In the genomic region with DNA sequence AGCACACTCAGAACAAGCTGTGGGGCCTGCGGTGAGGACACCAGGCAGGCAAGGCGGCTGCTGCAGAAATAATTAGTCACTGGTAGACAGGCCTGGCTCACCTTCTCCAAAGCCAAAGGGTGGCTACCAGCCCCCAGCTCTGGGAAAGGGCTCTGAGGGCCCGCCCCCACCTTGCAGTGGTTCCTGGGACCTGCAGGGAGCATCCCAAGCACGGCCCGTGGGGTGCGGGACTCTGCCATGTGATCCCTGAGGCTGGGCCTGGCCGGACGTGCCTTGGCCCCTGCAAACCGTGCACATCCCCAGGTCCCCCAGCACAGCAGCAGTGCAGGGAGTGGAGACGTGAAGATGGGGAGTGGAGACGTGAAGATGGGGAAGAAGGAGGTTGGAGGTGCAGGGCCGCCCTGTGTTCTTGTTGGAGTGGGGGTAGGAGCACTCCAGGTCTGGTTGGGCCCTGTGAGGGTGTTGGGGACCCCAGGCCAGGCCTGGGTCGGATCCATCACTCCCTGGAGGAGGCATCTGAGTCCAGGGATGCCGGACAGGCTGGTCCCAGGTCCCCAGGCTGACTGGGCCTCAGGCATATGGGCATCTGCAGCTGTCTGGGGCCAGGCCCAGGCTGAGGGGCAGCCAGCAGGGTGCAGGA, we compare ENCODE assay signal across 23 cellular contexts. TPM values are rescaled to one million over a fixed set of nuclear protein-coding genes. Genes with fewer than 3 reads are reported as not detected.
DNase-seq lines count a peak whose midpoint lies in the region; ATAC-seq, FAIRE-seq and TF ChIP-seq lines count a peak whose summit lies in the region.
"Had no signal": no experiment of that assay in that cellular context is flagged by ENCODE, and none has a peak within 500 bp of the region (broad histone marks: within the 10 kb centered on the region; RNA-seq: fewer than 3 reads in every experiment).

No MANE protein-coding gene starts in this region.

- H3K79me2 ChIP-seq in GM23338 (replicated peaks; ENCODE audit: insufficient read depth) (no peaks in the 10 kb centered on the region), K562 (ENCODE audit: control insufficient read depth, insufficient read depth, low read length) (no peaks in the 10 kb centered on the region), trophoblast cell (ENCODE audit: control insufficient read depth, insufficient read depth, low read length, poor library complexity) (no peaks in the 10 kb centered on the region)

- peaks cover 5% of the 10 kb centered on the region for H3K9me1 ChIP-seq in K562 (ENCODE audit: control insufficient read depth, insufficient read depth, low read length)

- H3K27ac Mint-ChIP-seq in GM23338 = no peak overlapping the region
- H3K27ac Mint-ChIP-seq: CD8-positive, alpha-beta T cell had no signal

- H3F3A ChIP-seq in GM23338 (replicated peaks; ENCODE audit: low read depth) = peaks cover 13% of the 10 kb centered on the region; the same call in 1 of the 2 replicates

- H3K4me1 Mint-ChIP-seq in GM23338 = peaks cover 2% of the 10 kb centered on the region

- no peak overlapping the region for H3K4ac ChIP-seq in trophoblast cell (ENCODE audit: low read depth, low read length)

- H3K18ac ChIP-seq in trophoblast cell (ENCODE audit: low read length) = no peak overlapping the region

- peaks cover 12% of the 10 kb centered on the region for H3K27me3 Mint-ChIP-seq in GM23338 (ENCODE audit: insufficient read depth, low read depth, poor library complexity)
- H3K27me3 Mint-ChIP-seq: CD4-positive, CD25-positive, alpha-beta regulatory T cell had no signal

- H3K27ac ChIP-seq in GM23338 (ENCODE audit: low read depth) (no peak overlapping the region), K562 (ENCODE audit: extremely low read depth, low read depth, low read length) (no peak overlapping the region), trophoblast cell (ENCODE audit: low read depth, low read length) (no peak overlapping the region)
- H3K27ac ChIP-seq: A549, C4-2B had no signal

- peaks cover 11% of the 10 kb centered on the region for H3K9me3 Mint-ChIP-seq in GM23338
- H3K9me3 Mint-ChIP-seq: CD4-positive, CD25-positive, alpha-beta regulatory T cell; CD8-positive, alpha-beta T cell had no signal

- 0 out of 2 replicates have a peak overlapping the region, but pooled peaks have one; percentile 18 for H2AFZ ChIP-seq in GM23338
- no peak overlapping the region for H2AFZ ChIP-seq in K562 (ENCODE audit: low read depth, low read length)
- no peak overlapping the region for H2AFZ ChIP-seq in trophoblast cell (ENCODE audit: insufficient read depth, low read length, poor library complexity)

- no peak overlapping the region for H3K4me3 ChIP-seq in GM23338
- no peak overlapping the region for H3K4me3 ChIP-seq in K562
- H3K4me3 ChIP-seq in trophoblast cell (ENCODE audit: low read depth, low read length) = peak overlapping the region; percentile 10
- H3K4me3 ChIP-seq: A549 had no signal

- no peak for TF ChIP-seq RAD21 in K562 (CRISPR knock-in tag; conservative IDR thresholded peaks at IDR 0.05 in 1 of 2, IDR thresholded peaks at IDR 0.05 in 1 of 2)

- H3K4me3 Mint-ChIP-seq in GM23338 = no peak overlapping the region
- H3K4me3 Mint-ChIP-seq: CD4-positive, CD25-positive, alpha-beta regulatory T cell; CD8-positive, alpha-beta T cell had no signal

- H4K91ac ChIP-seq in trophoblast cell (ENCODE audit: low read depth, low read length) = no peak overlapping the region

- H2AK5ac ChIP-seq in trophoblast cell (ENCODE audit: low read length) = no peak overlapping the region

- no peak for TF ChIP-seq CTCF in GM23338 (conservative IDR thresholded peaks at IDR 0.05; ENCODE audit: low read depth in 2 of 2)
- no peak for TF ChIP-seq CTCF in K562 (IDR thresholded peaks at IDR 0.05 in 2 of 3, conservative IDR thresholded peaks at IDR 0.05 in 1 of 3; ENCODE audit: insufficient read depth in 2 of 3, low read depth in 1 of 3, low read length in 3 of 3)

- no peaks in the 10 kb centered on the region for H3K79me1 ChIP-seq in trophoblast cell (ENCODE audit: low read length)

- H2BK5ac ChIP-seq in trophoblast cell (ENCODE audit: low read depth, low read length, poor library complexity) = no peak overlapping the region

- H3K36me3 Mint-ChIP-seq in GM23338 (ENCODE audit: low read depth) = no peaks in the 10 kb centered on the region; the same call in 2 of the 3 replicates
- H3K36me3 Mint-ChIP-seq: CD4-positive, CD25-positive, alpha-beta regulatory T cell; CD8-positive, alpha-beta T cell had no signal

- WGBS in K562 (ENCODE audit: insufficient coverage, low coverage, missing lambda C conversion rate) = 5% methylated on average over 14 of the region's 14 CpGs
- no CpG with 5 or more reads among the region's 14 CpGs for WGBS in trophoblast cell (ENCODE audit: extremely low coverage, insufficient coverage, insufficient read length)

- H3K36me3 ChIP-seq in GM23338 (ENCODE audit: insufficient read depth) = no peaks in the 10 kb centered on the region
- H3K36me3 ChIP-seq in K562 (ENCODE audit: control insufficient read depth, insufficient read depth, low read length) = no peaks in the 10 kb centered on the region
- no peaks in the 10 kb centered on the region for H3K36me3 ChIP-seq in trophoblast cell (ENCODE audit: control insufficient read depth in 1 of 2, insufficient read depth in 2 of 2, low read length in 2 of 2)

- no peak for TF ChIP-seq EP300 in K562 (IDR thresholded peaks at IDR 0.05; ENCODE audit: low read length)

- H3K4me1 ChIP-seq in GM23338 (ENCODE audit: insufficient read depth) (no peaks in the 10 kb centered on the region), K562 (replicated peaks in 1 of 2; ENCODE audit: control insufficient read depth in 2 of 2, insufficient read depth in 2 of 2, low read length in 2 of 2) (peaks cover 0 to 43% of the 10 kb centered on the region in 2 experiments; a peak in 1 of 5 replicates), trophoblast cell (ENCODE audit: control insufficient read depth in 1 of 2, insufficient read depth in 2 of 2, low read length in 2 of 2) (no peaks in the 10 kb centered on the region)
- H3K4me1 ChIP-seq: A549, Caco-2 had no signal

- H4K20me1 ChIP-seq in GM23338 (replicated peaks; ENCODE audit: insufficient read depth) = no peaks in the 10 kb centered on the region
- H4K20me1 ChIP-seq in K562 (replicated peaks; ENCODE audit: control insufficient read depth, insufficient read depth, low read length) = peaks cover 29% of the 10 kb centered on the region

- H4K12ac ChIP-seq in trophoblast cell (ENCODE audit: low read depth, low read length) = no peak overlapping the region

- TF ChIP-seq POLR2A in K562 (conservative IDR thresholded peaks at IDR 0.05) = no peak

- H3K4me2 ChIP-seq in GM23338 (no peak overlapping the region), K562 (ENCODE audit: insufficient read depth, low read length) (no peak overlapping the region), trophoblast cell (ENCODE audit: low read length) (no peak overlapping the region)
- H3K4me2 ChIP-seq: A549 had no signal

- H3K9me3 ChIP-seq in K562 (replicated peaks; ENCODE audit: control insufficient read depth, insufficient read depth, low read depth, low read length) (peaks cover 14% of the 10 kb centered on the region; the same call in 1 of the 2 replicates), trophoblast cell (ENCODE audit: insufficient read depth, low read depth, low read length) (peaks cover 14% of the 10 kb centered on the region)
- H3K9me3 ChIP-seq: A549, Caco-2 had no signal

- POLR2A ChIA-PET in K562 (lab: Yijun Ruan, JAX) = interaction anchor here (0.6 to 5.0 kb wide), 3 partner anchors 11 to 419 kb away, joined by 3 to 30 read pairs (median 27); no protein-coding TSS in a partner anchor

- in situ Hi-C loops in K562 (cut with MboI) = no loop called here

- DNase-seq in GM23338 (ENCODE audit: low spot score) (peak; percentile 60), K562 (ENCODE audit: extremely low read depth in 1 of 4, low spot score in 3 of 4) (no peak), iPS-NIHi7 (ENCODE audit: extremely low spot score) (peak; percentile 46), trophoblast cell (no peak), Ammon's horn (ENCODE audit: low spot score) (no peak)
- DNase-seq: 8988T; ACHN; AML-193; Caco-2; CD4-positive, CD25-positive, alpha-beta regulatory T cell; CD8-positive, alpha-beta T cell; DMS153; DND-41; GOT3; H7; HCEC 1CT had no signal

- no peak overlapping the region for H2BK12ac ChIP-seq in trophoblast cell (ENCODE audit: low read length)

- ATAC-seq in GM23338 (peak; percentile 76), K562 (no peak), GM21528 (IDR thresholded peaks at IDR 0.05; ENCODE audit: low FRiP score, unreplicated experiment) (no peak), GM19023 (IDR thresholded peaks at IDR 0.05; ENCODE audit: unreplicated experiment) (no peak)
- ATAC-seq: A549; CD8-positive, alpha-beta T cell had no signal

- CTCF ChIA-PET in K562 (lab: Yijun Ruan, JAX; ENCODE audit: low intra/inter-chr PET ratio) = no interaction called here

- no peak overlapping the region for H3K23ac ChIP-seq in trophoblast cell (ENCODE audit: low read length)

- no peaks in the 10 kb centered on the region for H3K9me2 ChIP-seq in GM23338 (ENCODE audit: insufficient read depth)

- no peak overlapping the region for H2BK120ac ChIP-seq in trophoblast cell (ENCODE audit: insufficient read depth, low read length, poor library complexity)

- H3K27me3 ChIP-seq in GM23338 (ENCODE audit: insufficient read depth) (no peaks in the 10 kb centered on the region), K562 (ENCODE audit: control insufficient read depth in 2 of 2, insufficient read depth in 2 of 2, low read length in 2 of 2) (peaks cover 42 to 95% of the 10 kb centered on the region in 2 experiments; a peak in 4 of 5 replicates), trophoblast cell (ENCODE audit: insufficient read depth, low read length) (no peaks in the 10 kb centered on the region)

- H4K8ac ChIP-seq in trophoblast cell (ENCODE audit: low read depth, low read length) = no peak overlapping the region

- intact Hi-C loops in K562 (cut with micrococcal nuclease) = no loop called here

- BruUV-seq in K562 (replicated peaks; lab: Mats Ljungman, UMichigan) = no TSS peak

- no peak for FAIRE-seq in K562 (lab: Jason Lieb, UNC)
- FAIRE-seq: A549, G401.6, GM12892, GM19239 had no signal

- no peak overlapping the region for H3K14ac ChIP-seq in trophoblast cell (ENCODE audit: low read length)

- peak overlapping the region in 1 of 2 experiments; percentile 5; a peak in 1 of 4 replicates for H3K9ac ChIP-seq in K562 (ENCODE audit: insufficient read depth in 1 of 2, low read depth in 2 of 2, low read length in 2 of 2)
- no peak overlapping the region for H3K9ac ChIP-seq in trophoblast cell (ENCODE audit: low read length)

RNA-seq across cellular contexts. Expression of gene RTN4R, which starts 41.9 kb away (rescaled TPM):
- total RNA-seq in GM23338 (2014; rRNA removed; shearing (Covaris generic)) = 33.4 and 38.4 TPM in 2 replicates
- polyA plus RNA-seq in GM23338 (2016; fragmentation: Nextera tagmentation; extraction: Ambion mirVana) = 10.6 and 12.9 TPM in 2 replicates
- 0.62 and 4.8 TPM in 2 replicates for total RNA-seq in K562 (2011; cell fraction: chromatin; rRNA removed; ENCODE audit: low replicate concordance)
- total RNA-seq in K562 (2011; cell fraction: nucleolus; rRNA removed) = 7.4 and 9.8 TPM in 2 replicates
- total RNA-seq in K562 (2011; cell fraction: nucleoplasm; rRNA removed) = 3.2 and 3.7 TPM in 2 replicates
- 1.5 and 2.3 TPM in 2 replicates for total RNA-seq in K562 (2014; rRNA removed)
- total RNA-seq in K562 (2014; rRNA removed; fragmentation: Illumina TruSeq; extraction: Trizol) = not detected in 2 replicates
- 0.41 and 0.43 TPM in 2 replicates for total RNA-seq in K562 (2015; rRNA removed; fragmentation: Illumina TruSeq; extraction: Trizol)
- total RNA-seq in K562 (2021) = 2.8 and 3.0 TPM in 2 replicates
- 1.3 and 4.4 TPM in 2 replicates for polyA plus RNA-seq in K562 (2011; rRNA removed)
- 5.9 and 9.9 TPM in 2 replicates for polyA plus RNA-seq in K562 (2011; cell fraction: cytosol; rRNA removed)
- 2.9 and 3.5 TPM in 2 replicates for polyA plus RNA-seq in K562 (2011; cell fraction: nucleus; rRNA removed)
- polyA plus RNA-seq in K562 (2012) = 2.9 and 4.6 TPM in 2 replicates
- 0.46 TPM in 1 of 2 replicates, not detected in the other for polyA plus RNA-seq in K562 (2014; fragmentation: Illumina TruSeq; extraction: Trizol)
- polyA plus RNA-seq in K562 (2014; fragmentation: Nextera tagmentation; extraction: Ambion mirVana) = under 1 TPM in 1 of 2 experiments, not detected in 1; 0.04 TPM
- 1.2 and 2.3 TPM in 2 replicates for polyA plus RNA-seq in K562 (2014; rRNA removed)
- 1.0 and 1.5 TPM in 2 replicates for polyA minus RNA-seq in K562 (2011; rRNA and poly(A)+ RNA removed)
- polyA minus RNA-seq in K562 (2011; cell fraction: cytosol; rRNA and poly(A)+ RNA removed) = 5.1 and 13.6 TPM in 2 replicates
- polyA minus RNA-seq in K562 (2011; cell fraction: nucleus; rRNA and poly(A)+ RNA removed) = 0.40 and 1.3 TPM in 2 replicates
- 10.4 and 11.7 TPM in 2 replicates for polyA plus RNA-seq in trophoblast cell (2013)

Comparison
In these comparisons a context has a peak if more than half of its experiments do, and no peak if none do; other contexts are left out.
1. DNase-seq: peak in GM23338 (single experiment) and iPS-NIHi7 (single experiment); none in K562 (0 of 4), trophoblast cell (0 of 2) and Ammon's horn (single experiment).